Comparison of ENCODE assay signal across 8 cellular contexts in the genomic region with DNA sequence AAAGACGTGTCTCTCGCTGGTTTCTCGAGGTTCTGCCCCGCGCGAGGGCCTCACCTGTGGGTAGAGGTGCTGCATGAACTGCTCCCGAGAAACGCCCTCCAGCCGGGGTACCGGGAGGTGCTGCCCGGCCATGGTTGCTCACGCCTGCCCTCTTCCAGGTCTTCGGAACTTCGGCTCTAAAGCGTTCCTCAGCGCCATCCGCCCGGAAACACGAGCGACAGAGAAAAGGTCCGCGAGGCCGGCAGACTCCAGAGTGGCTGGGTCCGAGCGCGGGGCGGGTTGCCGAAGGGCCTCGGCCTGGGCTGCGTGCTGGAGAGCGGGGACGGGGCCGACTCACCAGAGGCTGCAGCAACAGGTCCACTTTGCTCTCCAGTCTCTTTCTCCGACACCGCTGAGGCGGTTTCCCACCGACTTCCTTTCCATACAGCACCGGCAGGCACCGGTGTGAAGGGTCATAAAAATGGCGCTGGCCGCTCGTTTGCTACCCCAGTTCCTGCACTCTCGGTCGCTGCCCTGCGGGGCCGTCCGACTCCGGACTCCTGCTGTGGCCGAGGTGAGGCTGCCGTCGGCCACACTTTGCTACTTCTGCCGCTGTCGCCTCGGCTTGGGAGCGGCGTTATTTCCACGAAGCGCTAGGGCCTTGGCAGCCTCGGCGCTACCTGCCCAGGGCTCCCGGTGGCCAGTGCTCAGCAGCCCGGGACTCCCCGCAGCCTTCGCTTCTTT. TPM values are rescaled to one million over a fixed set of nuclear protein-coding genes. Genes with fewer than 3 reads are reported as not detected.
DNase-seq lines count a peak whose midpoint lies in the region; ATAC-seq and TF ChIP-seq lines count a peak whose summit lies in the region.

A gene with protein sequence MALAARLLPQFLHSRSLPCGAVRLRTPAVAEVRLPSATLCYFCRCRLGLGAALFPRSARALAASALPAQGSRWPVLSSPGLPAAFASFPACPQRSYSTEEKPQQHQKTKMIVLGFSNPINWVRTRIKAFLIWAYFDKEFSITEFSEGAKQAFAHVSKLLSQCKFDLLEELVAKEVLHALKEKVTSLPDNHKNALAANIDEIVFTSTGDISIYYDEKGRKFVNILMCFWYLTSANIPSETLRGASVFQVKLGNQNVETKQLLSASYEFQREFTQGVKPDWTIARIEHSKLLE (plus strand): TSS at position 244 of the 723 bp plus-strand sequence. CDS start 217 bp downstream, at position 461.
A gene with protein sequence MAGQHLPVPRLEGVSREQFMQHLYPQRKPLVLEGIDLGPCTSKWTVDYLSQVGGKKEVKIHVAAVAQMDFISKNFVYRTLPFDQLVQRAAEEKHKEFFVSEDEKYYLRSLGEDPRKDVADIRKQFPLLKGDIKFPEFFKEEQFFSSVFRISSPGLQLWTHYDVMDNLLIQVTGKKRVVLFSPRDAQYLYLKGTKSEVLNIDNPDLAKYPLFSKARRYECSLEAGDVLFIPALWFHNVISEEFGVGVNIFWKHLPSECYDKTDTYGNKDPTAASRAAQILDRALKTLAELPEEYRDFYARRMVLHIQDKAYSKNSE (minus strand): TSS at position 153 of the 723 bp plus-strand sequence. CDS start 21 bp downstream, at position 132.

- H3K9ac ChIP-seq in MM.1S (ENCODE audit: low read length) (peak within 1 kb of the TSS; percentile 89), neural progenitor cell (peak within 1 kb of the TSS; percentile 92)

- no peaks in the 10 kb centered on the region for H3K27me3 ChIP-seq in MM.1S (replicated peaks; ENCODE audit: insufficient read depth, low read length)
- H3K27me3 ChIP-seq in foreskin keratinocyte, result no peaks in the 10 kb centered on the region
- no peaks in the 10 kb centered on the region for H3K27me3 ChIP-seq in neural progenitor cell

- H3K36me3 ChIP-seq in MM.1S (replicated peaks; ENCODE audit: insufficient read depth, low read length) (peaks cover 5% of the 10 kb centered on the region; the same call in 1 of the 2 replicates), neural progenitor cell (peaks cover 16% of the 10 kb centered on the region)

- H3K27ac ChIP-seq in MM.1S (ENCODE audit: low read length) (peak within 1 kb of the TSS; percentile 84; the same call in 1 of the 2 replicates), foreskin keratinocyte (peak within 1 kb of the TSS; percentile 78), neural progenitor cell (peak within 1 kb of the TSS; percentile 98)

- H3K4me3 ChIP-seq in MM.1S (ENCODE audit: low read length) (peak within 1 kb of the TSS; percentile 87), neural progenitor cell (peak within 1 kb of the TSS; percentile 74)

- H3K4me1 ChIP-seq in MM.1S (ENCODE audit: low read length) (peaks cover 5% of the 10 kb centered on the region; the same call in 1 of the 2 replicates), foreskin keratinocyte (peaks cover 5% of the 10 kb centered on the region), neural progenitor cell (peaks cover 9% of the 10 kb centered on the region)

- DNase-seq in GF-D8 (lab: John Stamatoyannopoulos, UW), result peak; percentile 72
- peak; percentile 87 for DNase-seq in HCEC 1CT
- DNase-seq in MM.1S, result peak; percentile 81
- DNase-seq in SIG-M5 treated with dmso at 0.1 percent for 504 hours (lab: John Stamatoyannopoulos, UW; ENCODE audit: unreplicated experiment), result peak; percentile 88
- peak; percentile 72 for DNase-seq in activated gamma-delta T cell treated with Interleukin-2 at 50 U/mL for 16 hours
- DNase-seq in foreskin keratinocyte, result peak; percentile 81 to 88
- DNase-seq in neural progenitor cell (ENCODE audit: low spot score), result peak; percentile 86
- peak; percentile 64 for DNase-seq in stromal cell of bone marrow (ENCODE audit: low read depth)

- H3K4me3 Mint-ChIP-seq in neural progenitor cell, result peak within 1 kb of the TSS; percentile 98

- peak; percentile 93 for ATAC-seq in foreskin keratinocyte

- H3K36me3 Mint-ChIP-seq in neural progenitor cell, result peaks cover 4% of the 10 kb centered on the region

- H3K79me2 ChIP-seq in MM.1S (ENCODE audit: low read length) (peaks cover 74% of the 10 kb centered on the region), neural progenitor cell (ENCODE audit: low read depth) (peaks cover 87% of the 10 kb centered on the region)

- H3F3A ChIP-seq in MM.1S (ENCODE audit: insufficient read depth, low read length) (no peaks in the 10 kb centered on the region), neural progenitor cell (ENCODE audit: low read depth) (peaks cover 20% of the 10 kb centered on the region)

- H3K27me3 Mint-ChIP-seq in neural progenitor cell (ENCODE audit: insufficient read depth, low read depth), result no peaks in the 10 kb centered on the region

- H3K4me2 ChIP-seq in MM.1S (ENCODE audit: low read depth, low read length), result peak within 1 kb of the TSS; percentile 73
- H3K4me2 ChIP-seq in neural progenitor cell, result peak within 1 kb of the TSS; percentile 78

- H4K20me1 ChIP-seq in MM.1S (ENCODE audit: insufficient read depth, low read length) (no peaks in the 10 kb centered on the region), neural progenitor cell (ENCODE audit: low read depth) (peaks cover 4% of the 10 kb centered on the region)

- TF ChIP-seq CTCF in MM.1S (IDR thresholded peaks at IDR 0.05; ENCODE audit: low read length) (no peak), foreskin keratinocyte (conservative IDR thresholded peaks at IDR 0.05) (peak; percentile 32), neural progenitor cell (IDR thresholded peaks at IDR 0.05) (peak; percentile 26)

- H2AFZ ChIP-seq in MM.1S (ENCODE audit: low read length) (peak within 1 kb of the TSS; percentile 66), neural progenitor cell (replicated peaks) (peak within 1 kb of the TSS; percentile 98)

- H3K9me3 Mint-ChIP-seq in neural progenitor cell, result no peaks in the 10 kb centered on the region

- H3K4me1 Mint-ChIP-seq in neural progenitor cell, result peaks cover 31% of the 10 kb centered on the region

- peak within 1 kb of the TSS; percentile 96 for H3K27ac Mint-ChIP-seq in neural progenitor cell

- H3K9me2 ChIP-seq in MM.1S (replicated peaks; ENCODE audit: insufficient read depth, low read length), result no peaks in the 10 kb centered on the region

- no peaks in the 10 kb centered on the region for H3K9me3 ChIP-seq in MM.1S (replicated peaks; ENCODE audit: insufficient read depth, low read length)
- no peaks in the 10 kb centered on the region for H3K9me3 ChIP-seq in neural progenitor cell (ENCODE audit: low read depth)

RNA-seq across cellular contexts. Expression of the first gene that starts in this region (rescaled TPM):
- total RNA-seq in foreskin keratinocyte, result 20.4 and 25.7 TPM in 2 replicates
- 18.8 and 22.2 TPM in 2 replicates for polyA plus RNA-seq in foreskin keratinocyte
- total RNA-seq in neural progenitor cell (ENCODE audit: low replicate concordance), result 14.0 and 27.9 TPM in 2 replicates

RNA-seq across cellular contexts. Expression of the second gene that starts in this region (rescaled TPM):
- total RNA-seq in foreskin keratinocyte (8.4 and 8.7 TPM in 2 replicates), neural progenitor cell (ENCODE audit: low replicate concordance) (17.1 and 25.0 TPM in 2 replicates)
- polyA plus RNA-seq in foreskin keratinocyte, result 5.1 and 5.3 TPM in 2 replicates

Comparison
In these comparisons a context has a peak if more than half of its experiments do, and no peak if none do; other contexts are left out.
1. Peak in every context shown above with its lines: DNase-seq, ATAC-seq, H3K4me3 ChIP-seq and H3K27ac ChIP-seq.